Comparison of ENCODE assay signal across 21 cellular contexts in genomic region chr1:145778146-145778540, GRCh38. TPM values are rescaled to one million over a fixed set of nuclear protein-coding genes. Genes with fewer than 3 reads are reported as not detected.
"Had no signal": no experiment of that assay in that cellular context is flagged by ENCODE, and none has a peak within 500 bp of the region (broad histone marks: within the 10 kb centered on the region; RNA-seq: fewer than 3 reads in every experiment).

No MANE protein-coding gene starts in this region.

- H3K4me3 ChIP-seq: upper lobe of left lung had no signal

- ATAC-seq: activated CD8-positive, alpha-beta T cell treated with anti-CD3 and anti-CD28 coated beads, Interleukin-2, amount 10 ng/mL, durations not matched to agents 7 days and 5 days; natural killer cell; T-helper 17 cell; WTC11 had no signal

- H3K4me1 ChIP-seq: parathyroid adenoma had no signal

- H3K9me3 ChIP-seq: neutrophil, upper lobe of left lung had no signal

- H3K27me3 ChIP-seq: neutrophil, upper lobe of left lung had no signal

- H3K27ac ChIP-seq: neutrophil, parathyroid adenoma, upper lobe of left lung had no signal

- DNase-seq: activated CD4-positive, alpha-beta T cell treated with anti-CD3 and anti-CD28 coated beads for 48 hours; activated CD8-positive, alpha-beta memory T cell treated with anti-CD3 and anti-CD28 coated beads, Interleukin-2, amount 50 U/mL, for 4 hours; activated CD8-positive, alpha-beta T cell treated with anti-CD3 and anti-CD28 coated beads, Interleukin-2, amount 10 ng/mL, durations not matched to agents 7 days and 5 days; activated naive CD4-positive, alpha-beta T cell treated with anti-CD3 and anti-CD28 coated beads for 36 hours; effector CD4-positive, alpha-beta T cell; hippocampal formation; kidney; mesendoderm; natural killer cell; small intestine; stimulated activated CD4-positive, alpha-beta T cell treated with anti-CD3 and anti-CD28 coated beads, Interleukin-4, amount 100 ng/mL, for 4 hours; stimulated activated CD8-positive, alpha-beta memory T cell treated with anti-CD3 and anti-CD28 coated beads, Interleukin-4, amount 100 ng/mL, for 48 hours; stimulated activated naive CD4-positive, alpha-beta T cell treated with Interleukin-2 at 50 U/mL for 16 hours; substantia nigra; T-helper 17 cell; upper lobe of left lung had no signal

RNA-seq across cellular contexts. Expression of gene CD160, which starts 58.8 kb away (rescaled TPM):
- total RNA-seq: activated naive CD4-positive, alpha-beta T cell treated with anti-CD3 and anti-CD28 coated beads for 36 hours; endothelial cell of umbilical vein; fibroblast of lung; WTC11 had no signal
